ENCODE assay signal across 18 cellular contexts in genomic region chr3:8608041-8608790, GRCh38. TPM values are rescaled to one million over a fixed set of nuclear protein-coding genes. Genes with fewer than 3 reads are reported as not detected.
"Had no signal": no experiment of that assay in that cellular context is flagged by ENCODE, and none has a peak within 500 bp of the region (broad histone marks: within the 10 kb centered on the region; RNA-seq: fewer than 3 reads in every experiment).

No MANE protein-coding gene starts in this region.

- H3K36me3 Mint-ChIP-seq: activated CD4-positive, alpha-beta memory T cell treated with anti-CD3 and anti-CD28 coated beads for 36 hours; activated naive CD4-positive, alpha-beta T cell treated with anti-CD3 and anti-CD28 coated beads, Interleukin-2, amount 50 U/mL, for 72 hours; stimulated activated memory B cell treated with anti-CD40 and anti-IgM and Interleukin-4, amounts not matched to agents 10 μg/mL and 1 μg/mL and 100 μg/mL, for 72 hours had no signal

- ATAC-seq: activated naive CD4-positive, alpha-beta T cell treated with anti-CD3 and anti-CD28 coated beads, Interleukin-2, amount 50 U/mL, for 72 hours had no signal

- H3K9me3 Mint-ChIP-seq: activated CD4-positive, alpha-beta memory T cell treated with anti-CD3 and anti-CD28 coated beads for 36 hours; activated naive CD4-positive, alpha-beta T cell treated with anti-CD3 and anti-CD28 coated beads, Interleukin-2, amount 50 U/mL, for 72 hours; activated T-helper 1 cell treated with anti-CD3 and anti-CD28 coated beads, Interleukin-12 subunit alpha, Interleukin-12 subunit beta, Interleukin-2, Interleukin-4 antibody, amounts not matched to agents 30 ng/mL and 10 ng/mL and 1 ng/mL, durations not matched to agents 14 hours and 24 hours and 36 hours; stimulated activated memory B cell treated with anti-CD40 and anti-IgM and Interleukin-4, amounts not matched to agents 10 μg/mL and 1 μg/mL and 100 μg/mL, for 72 hours; T-helper 2 cell treated with Interferon-gamma antibody and Interleukin-4, amounts not matched to agents 5 μg/mL and 100 μg/mL, for 36 hours had no signal

- H3K27ac ChIP-seq: adrenal gland, dorsolateral prefrontal cortex, epithelial cell of prostate, left lung, parathyroid adenoma, sigmoid colon had no signal

- H3K4me1 ChIP-seq: parathyroid adenoma had no signal

- H3K27ac Mint-ChIP-seq: activated B cell treated with CpG ODN at 0.5 μM for 24 hours; activated CD4-positive, alpha-beta memory T cell treated with anti-CD3 and anti-CD28 coated beads for 36 hours; activated T-helper 1 cell treated with anti-CD3 and anti-CD28 coated beads, Interleukin-12 subunit alpha, Interleukin-12 subunit beta, Interleukin-2, Interleukin-4 antibody, amounts not matched to agents 30 ng/mL and 10 ng/mL and 1 ng/mL, durations not matched to agents 14 hours and 24 hours and 36 hours; stimulated activated memory B cell treated with anti-CD40 and anti-IgM and Interleukin-4, amounts not matched to agents 10 μg/mL and 1 μg/mL and 100 μg/mL, for 72 hours; T-helper 2 cell treated with Interferon-gamma antibody and Interleukin-4, amounts not matched to agents 5 μg/mL and 100 μg/mL, for 36 hours had no signal

- DNase-seq: activated B cell treated with CpG ODN at 0.5 μM for 24 hours; activated CD4-positive, alpha-beta T cell treated with anti-CD3 and anti-CD28 coated beads for 4 hours; activated gamma-delta T cell treated with Interleukin-2 at 50 U/mL for 16 hours; activated T-cell treated with anti-CD3 and anti-CD28 coated beads for 4 hours; left lung; sigmoid colon; stimulated activated CD4-positive, alpha-beta T cell treated with anti-CD3 and anti-CD28 coated beads, Interleukin-4, amount 100 ng/mL, for 24 hours had no signal

- H3K4me1 Mint-ChIP-seq: activated B cell treated with CpG ODN at 0.5 μM for 24 hours; stimulated activated memory B cell treated with anti-CD40 and anti-IgM and Interleukin-4, amounts not matched to agents 10 μg/mL and 1 μg/mL and 100 μg/mL, for 72 hours had no signal

- H3K4me3 Mint-ChIP-seq: activated B cell treated with CpG ODN at 0.5 μM for 24 hours; activated CD4-positive, alpha-beta memory T cell treated with anti-CD3 and anti-CD28 coated beads for 36 hours; activated T-helper 1 cell treated with anti-CD3 and anti-CD28 coated beads, Interleukin-12 subunit alpha, Interleukin-12 subunit beta, Interleukin-2, Interleukin-4 antibody, amounts not matched to agents 30 ng/mL and 10 ng/mL and 1 ng/mL, durations not matched to agents 14 hours and 24 hours and 36 hours; stimulated activated memory B cell treated with anti-CD40 and anti-IgM and Interleukin-4, amounts not matched to agents 10 μg/mL and 1 μg/mL and 100 μg/mL, for 72 hours; T-helper 2 cell treated with Interferon-gamma antibody and Interleukin-4, amounts not matched to agents 5 μg/mL and 100 μg/mL, for 36 hours had no signal

- H3K27me3 ChIP-seq: adrenal gland, dorsolateral prefrontal cortex, left lung, sigmoid colon had no signal

RNA-seq across cellular contexts. Expression of gene SSUH2, which starts 36.4 kb away (rescaled TPM):
- total RNA-seq: activated B cell treated with CpG ODN at 0.5 μM for 24 hours; activated CD4-positive, alpha-beta memory T cell treated with anti-CD3 and anti-CD28 coated beads for 36 hours; activated T-helper 1 cell treated with anti-CD3 and anti-CD28 coated beads, Interleukin-12 subunit alpha, Interleukin-12 subunit beta, Interleukin-2, Interleukin-4 antibody, amounts not matched to agents 30 ng/mL and 10 ng/mL and 1 ng/mL, durations not matched to agents 14 hours and 24 hours and 36 hours; fibroblast of lung; mononuclear cell had no signal
